In genomic region chr15:83115831-83116565, GRCh38 we compare ENCODE assay signal across 1 cellular context.
TF ChIP-seq lines count a peak whose summit lies in the region.

No MANE protein-coding gene starts in this region.

TF ChIP-seq in GM12878, 131 proteins besides CTCF, POLR2A, EP300 and RAD21 (continued from another document and continues in another):
- no peak for TF ChIP-seq ATF3 (IDR thresholded peaks at IDR 0.05; ENCODE audit: borderline replicate concordance, extremely low read depth, low read depth, low read length)
- TF ChIP-seq JUNB (IDR thresholded peaks at IDR 0.05), result peak; percentile 89
- no peak for TF ChIP-seq WRNIP1 (IDR thresholded peaks at IDR 0.05; ENCODE audit: borderline replicate concordance, low read depth, low read length)
- no peak for TF ChIP-seq ZBTB40 (IDR thresholded peaks at IDR 0.05; ENCODE audit: borderline replicate concordance)
- no peak for TF ChIP-seq ZNF24 (IDR thresholded peaks at IDR 0.05)
- TF ChIP-seq SKIL (IDR thresholded peaks at IDR 0.05; ENCODE audit: low read depth, poor library complexity, severe bottlenecking), result peak; percentile 68
- TF ChIP-seq ZSCAN29 (IDR thresholded peaks at IDR 0.05), result no peak
- peak; percentile 81 for TF ChIP-seq MEF2A (IDR thresholded peaks at IDR 0.05; ENCODE audit: insufficient read depth, low read depth, low read length)
- no peak for TF ChIP-seq PBX3 (IDR thresholded peaks at IDR 0.05; ENCODE audit: insufficient replicate concordance, low read depth, low read length)
- TF ChIP-seq ZZZ3 (IDR thresholded peaks at IDR 0.05; ENCODE audit: control insufficient read depth, insufficient read length, low read depth), result no peak
- no peak for TF ChIP-seq YY1 (IDR thresholded peaks at IDR 0.05; ENCODE audit: low read depth, low read length)
- no peak for TF ChIP-seq NKRF (conservative IDR thresholded peaks at IDR 0.05)
- TF ChIP-seq GABPA (IDR thresholded peaks at IDR 0.05; ENCODE audit: low read depth), result no peak
- TF ChIP-seq MEF2B (IDR thresholded peaks at IDR 0.05; ENCODE audit: partially characterized antibody, poor library complexity, severe bottlenecking), result peak; percentile 61
- TF ChIP-seq ZNF217 (IDR thresholded peaks at IDR 0.05), result no peak
- TF ChIP-seq ZNF207 (IDR thresholded peaks at IDR 0.05; ENCODE audit: borderline replicate concordance), result no peak
- TF ChIP-seq USF2 (IDR thresholded peaks at IDR 0.05; ENCODE audit: borderline replicate concordance, low read depth, low read length), result no peak; the same call in 1 of the 2 replicates
- TF ChIP-seq SIN3A (IDR thresholded peaks at IDR 0.05; ENCODE audit: low read depth, low read length), result no peak
- TF ChIP-seq HDAC6 (IDR thresholded peaks at IDR 0.05; ENCODE audit: unreplicated experiment), result no peak
- no peak for TF ChIP-seq CEBPZ (IDR thresholded peaks at IDR 0.05; ENCODE audit: low read depth, low read length)
- TF ChIP-seq ATF2 (IDR thresholded peaks at IDR 0.05; ENCODE audit: low read length), result peak; percentile 63
- no peak for TF ChIP-seq FOS (IDR thresholded peaks at IDR 0.05; ENCODE audit: borderline replicate concordance, extremely low read depth, insufficient read length)
- TF ChIP-seq FOXM1 (IDR thresholded peaks at IDR 0.05; ENCODE audit: low read depth, low read length), result peak; percentile 38; the same call in 1 of the 2 replicates
- TF ChIP-seq CHD1 (IDR thresholded peaks at IDR 0.05; ENCODE audit: low read depth, low read length), result no peak
- TF ChIP-seq NRF1 (conservative IDR thresholded peaks at IDR 0.05; ENCODE audit: low read depth, low read length), result no peak
- TF ChIP-seq TCF3 (IDR thresholded peaks at IDR 0.05; ENCODE audit: borderline replicate concordance, insufficient read depth, low read depth, low read length), result no peak
- no peak for TF ChIP-seq SIX5 (IDR thresholded peaks at IDR 0.05; ENCODE audit: low read depth, low read length, severe bottlenecking)
- TF ChIP-seq GATAD2B (conservative IDR thresholded peaks at IDR 0.05; ENCODE audit: low read depth), result no peak
- TF ChIP-seq ZNF592 (IDR thresholded peaks at IDR 0.05), result no peak
- TF ChIP-seq E4F1 (IDR thresholded peaks at IDR 0.05; ENCODE audit: borderline replicate concordance, partially characterized antibody), result no peak
- TF ChIP-seq NFXL1 (IDR thresholded peaks at IDR 0.05; ENCODE audit: borderline replicate concordance), result no peak
- TF ChIP-seq BRCA1 (IDR thresholded peaks at IDR 0.05; ENCODE audit: low read depth, low read length), result no peak
- TF ChIP-seq SMAD5 (IDR thresholded peaks at IDR 0.05; ENCODE audit: low read depth), result no peak
- TF ChIP-seq LARP7 (IDR thresholded peaks at IDR 0.05), result no peak
- no peak for TF ChIP-seq HCFC1 (IDR thresholded peaks at IDR 0.05; ENCODE audit: low read length)
- TF ChIP-seq POU2F2 (IDR thresholded peaks at IDR 0.05; ENCODE audit: borderline replicate concordance, low read depth, low read length), result no peak
